14 cellular contexts compared by ENCODE assay signal in the genomic region with DNA sequence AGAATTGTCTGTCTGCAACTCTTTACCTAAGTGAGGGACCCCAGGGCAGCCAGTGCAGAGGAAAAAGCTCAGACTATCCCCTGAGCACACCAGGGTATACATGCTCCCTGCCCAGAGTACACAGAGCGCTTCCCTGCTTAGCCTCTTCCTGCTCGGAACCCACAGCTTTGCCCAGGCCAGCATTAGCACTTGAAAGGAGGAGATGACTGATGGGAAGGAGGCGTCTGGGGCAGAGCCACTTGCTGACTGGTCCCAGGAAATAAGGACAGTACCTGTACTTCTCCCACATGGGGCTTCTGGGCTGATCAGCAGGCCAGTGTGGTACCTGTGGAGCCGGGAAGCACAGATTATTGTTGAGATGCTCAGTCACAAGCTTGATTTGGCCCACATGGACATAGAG. TPM values are rescaled to one million over a fixed set of nuclear protein-coding genes. Genes with fewer than 3 reads are reported as not detected.
DNase-seq lines count a peak whose midpoint lies in the region; ATAC-seq and TF ChIP-seq lines count a peak whose summit lies in the region.
"Had no signal": no experiment of that assay in that cellular context is flagged by ENCODE, and none has a peak within 500 bp of the region (broad histone marks: within the 10 kb centered on the region; RNA-seq: fewer than 3 reads in every experiment).

No MANE protein-coding gene starts in this region.

- H3K4me1 Mint-ChIP-seq in chondrocyte (ENCODE audit: low read depth), result peaks cover 19% of the 10 kb centered on the region
- H3K4me1 Mint-ChIP-seq: CD4-positive, alpha-beta memory T cell had no signal

- H3K4me3 Mint-ChIP-seq in chondrocyte (ENCODE audit: unreplicated experiment), result no peak overlapping the region
- H3K4me3 Mint-ChIP-seq: activated naive CD8-positive, alpha-beta T cell treated with anti-CD3 and anti-CD28 coated beads, Interleukin-2, amount 10 ng/mL, durations not matched to agents 7 days and 5 days; activated T-cell treated with anti-CD3 and anti-CD28 coated beads, Interleukin-2, amount 50 U/mL, for 4 hours; CD4-positive, alpha-beta memory T cell; naive thymus-derived CD8-positive, alpha-beta T cell had no signal

- H3K27ac ChIP-seq in heart right ventricle (peak overlapping the region in 8 of 10 donors; percentile 22 to 93 (median 71)), right atrium auricular region (no peak overlapping the region), mesenchymal stem cell (ENCODE audit: low read length, poor library complexity, severe bottlenecking) (no peak overlapping the region), thoracic aorta (peak overlapping the region; percentile 54 to 55)

- no peak overlapping the region for H2AK5ac ChIP-seq in mesenchymal stem cell (ENCODE audit: low read length, severe bottlenecking)

- no peak overlapping the region for H3K23ac ChIP-seq in mesenchymal stem cell (ENCODE audit: low read length in 2 of 2)

- H3K27ac Mint-ChIP-seq in chondrocyte (ENCODE audit: unreplicated experiment), result no peak overlapping the region
- H3K27ac Mint-ChIP-seq: activated naive CD8-positive, alpha-beta T cell treated with anti-CD3 and anti-CD28 coated beads, Interleukin-2, amount 10 ng/mL, durations not matched to agents 7 days and 5 days had no signal

- no peak overlapping the region for H2BK120ac ChIP-seq in mesenchymal stem cell (ENCODE audit: low read depth, low read length)

- no peak overlapping the region for H3K14ac ChIP-seq in mesenchymal stem cell (ENCODE audit: low read length in 2 of 2)

- no peak overlapping the region for H3K4me2 ChIP-seq in mesenchymal stem cell (ENCODE audit: low read length, poor library complexity, severe bottlenecking)

- H4K8ac ChIP-seq in mesenchymal stem cell (ENCODE audit: low read length), result peak overlapping the region; percentile 35

- TF ChIP-seq CTCF in heart right ventricle (IDR thresholded peaks at IDR 0.05) (no peak), right atrium auricular region (IDR thresholded peaks at IDR 0.05) (no peak), chondrocyte (IDR thresholded peaks at IDR 0.05) (no peak), thoracic aorta (IDR thresholded peaks at IDR 0.05) (no peak)

- no peak overlapping the region for H3K18ac ChIP-seq in mesenchymal stem cell (ENCODE audit: low read depth in 1 of 2, low read length in 2 of 2)

- no peaks in the 10 kb centered on the region for H3K27me3 Mint-ChIP-seq in chondrocyte (ENCODE audit: low read depth)
- H3K27me3 Mint-ChIP-seq: activated naive CD8-positive, alpha-beta T cell treated with anti-CD3 and anti-CD28 coated beads, Interleukin-2, amount 10 ng/mL, durations not matched to agents 7 days and 5 days; CD4-positive, alpha-beta memory T cell; naive thymus-derived CD8-positive, alpha-beta T cell had no signal

- no peak overlapping the region for H4K91ac ChIP-seq in mesenchymal stem cell (ENCODE audit: low read length)

- peak overlapping the region in 1 of 2 experiments; percentile 27 for H3K4ac ChIP-seq in mesenchymal stem cell (ENCODE audit: low read depth in 1 of 2, low read length in 2 of 2)

- no peak overlapping the region for H2BK15ac ChIP-seq in mesenchymal stem cell (ENCODE audit: low read depth, poor library complexity, severe bottlenecking)

- no peak overlapping the region for H2AFZ ChIP-seq in mesenchymal stem cell (ENCODE audit: low read depth, low read length)

- peaks cover 8% of the 10 kb centered on the region for H3K36me3 Mint-ChIP-seq in chondrocyte (ENCODE audit: low read depth)

- 88 to 89% methylated on average over 4 of the region's 4 CpGs for WGBS in heart right ventricle, 2 donors
- whole genome bisulfite sequencing in mesenchymal stem cell, result 88% methylated on average over 4 of the region's 4 CpGs

- no peaks in the 10 kb centered on the region for H3K27me3 ChIP-seq in heart right ventricle
- no peaks in the 10 kb centered on the region for H3K27me3 ChIP-seq in right atrium auricular region
- no peaks in the 10 kb centered on the region for H3K27me3 ChIP-seq in mesenchymal stem cell (ENCODE audit: control insufficient read depth in 1 of 2, insufficient read depth in 1 of 2, low read length in 2 of 2)
- H3K27me3 ChIP-seq in thoracic aorta (replicated peaks; ENCODE audit: insufficient read depth), result no peaks in the 10 kb centered on the region

- H2BK5ac ChIP-seq in mesenchymal stem cell (ENCODE audit: low read depth, low read length, poor library complexity, severe bottlenecking), result no peak overlapping the region

- no peak overlapping the region for H2BK12ac ChIP-seq in mesenchymal stem cell (ENCODE audit: low read length in 2 of 2)

- intact Hi-C loops in heart right ventricle (cut with DNase I), result loop anchor here in 4 of 10 donors (2.0 to 5.0 kb wide), 3 partner anchors 46 to 51 kb away; partner anchors contain the start of gene TRIM8 (in 2 of the 4)

- H3K4me1 ChIP-seq in heart right ventricle, result peaks cover 20 to 62% (median 56%) of the 10 kb centered on the region in 9 donors
- H3K4me1 ChIP-seq in right atrium auricular region, result peaks cover 0 to 56% of the 10 kb centered on the region in 2 donors
- H3K4me1 ChIP-seq in mesenchymal stem cell (ENCODE audit: control insufficient read depth, insufficient read depth, low read depth, low read length), result peaks cover 24% of the 10 kb centered on the region
- peaks cover 21 to 55% of the 10 kb centered on the region in 2 donors for H3K4me1 ChIP-seq in thoracic aorta (ENCODE audit: control insufficient read depth in 1 of 2, low read depth in 2 of 2)

- H3K9me3 ChIP-seq in heart right ventricle, result no peaks in the 10 kb centered on the region
- no peaks in the 10 kb centered on the region for H3K9me3 ChIP-seq in right atrium auricular region
- H3K9me3 ChIP-seq in mesenchymal stem cell (ENCODE audit: control insufficient read depth, low read length), result no peaks in the 10 kb centered on the region
- H3K9me3 ChIP-seq in thoracic aorta, result no peaks in the 10 kb centered on the region

- H3K9me3 Mint-ChIP-seq in chondrocyte (ENCODE audit: low read depth), result no peaks in the 10 kb centered on the region
- H3K9me3 Mint-ChIP-seq: activated naive CD8-positive, alpha-beta T cell treated with anti-CD3 and anti-CD28 coated beads, Interleukin-2, amount 10 ng/mL, durations not matched to agents 7 days and 5 days; activated T-cell treated with anti-CD3 and anti-CD28 coated beads, Interleukin-2, amount 50 U/mL, for 4 hours; CD4-positive, alpha-beta memory T cell; naive thymus-derived CD8-positive, alpha-beta T cell had no signal

- peaks cover 11% of the 10 kb centered on the region for H3K79me1 ChIP-seq in mesenchymal stem cell (replicated peaks; ENCODE audit: low read length, poor library complexity, severe bottlenecking)

- peaks cover 0 to 72% (median 8%) of the 10 kb centered on the region in 9 donors for H3K36me3 ChIP-seq in heart right ventricle
- H3K36me3 ChIP-seq in right atrium auricular region, result peaks cover 18% of the 10 kb centered on the region
- peaks cover 42 to 55% of the 10 kb centered on the region in 2 experiments for H3K36me3 ChIP-seq in mesenchymal stem cell (ENCODE audit: control insufficient read depth in 1 of 2, insufficient read depth in 2 of 2, low read depth in 1 of 2, low read length in 2 of 2)
- H3K36me3 ChIP-seq in thoracic aorta, result no peaks in the 10 kb centered on the region

- DNase-seq in heart right ventricle (no peak), right atrium auricular region (ENCODE audit: low spot score) (no peak), chondrocyte (ENCODE audit: low spot score) (peak; percentile 42), mesenchymal stem cell (no peak), thoracic aorta (ENCODE audit: low spot score) (no peak)
- no peak for DNase-seq in activated naive CD4-positive, alpha-beta T cell (lab: John Stamatoyannopoulos, UW)
- DNase-seq: activated naive CD8-positive, alpha-beta T cell treated with anti-CD3 and anti-CD28 coated beads, Interleukin-2, amount 10 ng/mL, durations not matched to agents 7 days and 5 days; CD4-positive, alpha-beta memory T cell; foreskin melanocyte; stimulated activated naive CD4-positive, alpha-beta T cell treated with Interleukin-2 at 50 U/mL for 16 hours had no signal

- H3K9ac ChIP-seq in mesenchymal stem cell (ENCODE audit: low read length), result peak overlapping the region; percentile 11

- ATAC-seq in heart right ventricle (no peak), thoracic aorta (ENCODE audit: insufficient number of reproducible peaks, low FRiP score, low read depth) (no peak), HG02588 (IDR thresholded peaks at IDR 0.05; ENCODE audit: unreplicated experiment) (no peak), GM19023 (IDR thresholded peaks at IDR 0.05; ENCODE audit: unreplicated experiment) (no peak)

- H3K4me3 ChIP-seq in heart right ventricle (no peak overlapping the region), right atrium auricular region (no peak overlapping the region), mesenchymal stem cell (ENCODE audit: insufficient read depth in 1 of 2, low read depth in 1 of 2, low read length in 2 of 2) (no peak overlapping the region), thoracic aorta (no peak overlapping the region)

RNA-seq across cellular contexts. Expression of gene TRIM8, which starts 48.4 kb away (rescaled TPM):
- total RNA-seq in heart right ventricle (100 to 1,000 TPM in 4 of 10 donors, 10 to 100 TPM in 6; 82.6 to 147 (median 90.4) TPM), right atrium auricular region (100 to 1,000 TPM; 106 to 125 TPM), chondrocyte (40.3 to 74.4 TPM (median 66.8 TPM) in 3 replicates), thoracic aorta (100 to 1,000 TPM; 154 to 192 TPM)
- polyA plus RNA-seq in heart right ventricle, result 10 to 100 TPM; 27.9 to 67.0 TPM
- 113 TPM for polyA plus RNA-seq in mesenchymal stem cell (2013, experiment 1 of 2)
- polyA plus RNA-seq in mesenchymal stem cell (2013, experiment 2 of 2), result 115 TPM

Comparison
In these comparisons a context has a peak if more than half of its experiments do, and no peak if none do; other contexts are left out.
1. H3K27ac ChIP-seq: peak in heart right ventricle (8 of 10) and thoracic aorta (2 of 2); none in right atrium auricular region (0 of 2) and mesenchymal stem cell (single experiment).